In genomic region chr4:56305390-56305789, GRCh38 we compare ENCODE assay signal across 21 cellular contexts.
"Had no signal": no experiment of that assay in that cellular context is flagged by ENCODE, and none has a peak within 500 bp of the region (broad histone marks: within the 10 kb centered on the region; RNA-seq: fewer than 3 reads in every experiment).

No MANE protein-coding gene starts in this region.

- H3K36me3 ChIP-seq: left ventricle myocardium inferior, lower lobe of right lung, neural progenitor cell, spleen, tibial nerve had no signal

- H3K27ac ChIP-seq: foreskin keratinocyte, left ventricle myocardium inferior, lower lobe of right lung, neural progenitor cell, parathyroid adenoma, psoas muscle, spleen, testis, tibial nerve had no signal

- H3K4me3 ChIP-seq: left ventricle myocardium inferior, lower lobe of right lung, neural progenitor cell, psoas muscle, spleen, testis, tibial nerve had no signal

- H3K9me3 ChIP-seq: left ventricle myocardium inferior, lower lobe of right lung, psoas muscle, spleen, testis, tibial nerve had no signal

- ATAC-seq: foreskin keratinocyte; lower lobe of right lung; naive thymus-derived CD8-positive, alpha-beta T cell; psoas muscle; sciatic nerve; stimulated activated memory B cell treated with anti-CD40 and anti-IgM and Interleukin-4, amounts not matched to agents 10 μg/mL and 1 μg/mL and 100 μg/mL, for 72 hours; stimulated activated naive CD8-positive, alpha-beta T cell treated with anti-CD3 and anti-CD28 coated beads, Interleukin-15, amount 100 ng/mL, for 72 hours had no signal

- H3K9me3 Mint-ChIP-seq: central memory CD8-positive, alpha-beta T cell; immature natural killer cell; naive thymus-derived CD8-positive, alpha-beta T cell; neural progenitor cell; stimulated activated memory B cell treated with anti-CD40 and anti-IgM and Interleukin-4, amounts not matched to agents 10 μg/mL and 1 μg/mL and 100 μg/mL, for 72 hours; stimulated activated naive CD8-positive, alpha-beta T cell treated with anti-CD3 and anti-CD28 coated beads, Interleukin-15, amount 100 ng/mL, for 72 hours had no signal

- H3K27ac Mint-ChIP-seq: immature natural killer cell; naive thymus-derived CD8-positive, alpha-beta T cell; neural progenitor cell; stimulated activated memory B cell treated with anti-CD40 and anti-IgM and Interleukin-4, amounts not matched to agents 10 μg/mL and 1 μg/mL and 100 μg/mL, for 72 hours had no signal

- H3K79me2 ChIP-seq: parathyroid adenoma had no signal

- H3K36me3 Mint-ChIP-seq: immature natural killer cell; naive thymus-derived CD8-positive, alpha-beta T cell; stimulated activated memory B cell treated with anti-CD40 and anti-IgM and Interleukin-4, amounts not matched to agents 10 μg/mL and 1 μg/mL and 100 μg/mL, for 72 hours had no signal

- H3K4me2 ChIP-seq: neural progenitor cell had no signal

- H3K27me3 Mint-ChIP-seq: stimulated activated memory B cell treated with anti-CD40 and anti-IgM and Interleukin-4, amounts not matched to agents 10 μg/mL and 1 μg/mL and 100 μg/mL, for 72 hours had no signal

- H3K4me3 Mint-ChIP-seq: central memory CD8-positive, alpha-beta T cell; immature natural killer cell; naive thymus-derived CD8-positive, alpha-beta T cell; neural progenitor cell; stimulated activated memory B cell treated with anti-CD40 and anti-IgM and Interleukin-4, amounts not matched to agents 10 μg/mL and 1 μg/mL and 100 μg/mL, for 72 hours; stimulated activated naive CD8-positive, alpha-beta T cell treated with anti-CD3 and anti-CD28 coated beads, Interleukin-15, amount 100 ng/mL, for 72 hours had no signal

- H3K27me3 ChIP-seq: neural progenitor cell, spleen, testis, tibial nerve had no signal

- H3K4me1 ChIP-seq: foreskin keratinocyte, left ventricle myocardium inferior, neural progenitor cell, psoas muscle had no signal

- H2AFZ ChIP-seq: neural progenitor cell, parathyroid adenoma had no signal

- DNase-seq: effector memory CD4-positive, alpha-beta T cell; foreskin keratinocyte; immature natural killer cell; left ventricle myocardium inferior; lower lobe of right lung; naive thymus-derived CD8-positive, alpha-beta T cell; nucleus accumbens; psoas muscle; retina; spleen; stimulated activated CD4-positive, alpha-beta T cell treated with anti-CD3 and anti-CD28 coated beads, Interleukin-15, amount 100 ng/mL, for 24 hours; stimulated activated CD4-positive, alpha-beta T cell treated with anti-CD3 and anti-CD28 coated beads, Interleukin-1b, Interleukin-23, amount 100 ng/mL, for 48 hours; stimulated activated CD4-positive, alpha-beta T cell treated with anti-CD3 and anti-CD28 coated beads, Interleukin-4, amount 100 ng/mL, for 24 hours; stimulated activated naive CD8-positive, alpha-beta T cell treated with anti-CD3 and anti-CD28 coated beads, Interleukin-15, amount 100 ng/mL, for 72 hours; testis had no signal

- H3K9ac ChIP-seq: neural progenitor cell, parathyroid adenoma had no signal
